In the genomic region with DNA sequence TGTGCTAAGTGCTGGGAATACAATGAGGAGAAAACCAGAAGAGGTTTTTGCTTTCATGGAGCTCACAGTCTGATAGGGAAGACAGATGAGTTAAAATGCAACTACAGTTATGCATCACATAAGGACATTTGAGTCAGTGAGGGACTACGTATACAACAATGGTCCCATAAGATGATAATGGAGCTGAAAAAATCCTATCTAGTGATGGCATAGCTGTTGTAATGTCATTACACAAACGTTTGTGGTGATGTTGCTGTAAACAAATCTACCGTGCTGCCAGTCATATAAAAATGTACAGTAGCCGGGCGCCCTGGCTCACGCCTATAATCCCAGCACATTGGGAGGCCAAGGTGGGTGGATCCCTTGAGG, we compare ENCODE assay signal across 15 cellular contexts.
DNase-seq lines count a peak whose midpoint lies in the region; ATAC-seq and TF ChIP-seq lines count a peak whose summit lies in the region.
"Had no signal": no experiment of that assay in that cellular context is flagged by ENCODE, and none has a peak within 500 bp of the region (broad histone marks: within the 10 kb centered on the region; RNA-seq: fewer than 3 reads in every experiment).

No MANE protein-coding gene starts in this region.

- no peaks in the 10 kb centered on the region for H3K36me3 Mint-ChIP-seq in naive thymus-derived CD8-positive, alpha-beta T cell
- H3K36me3 Mint-ChIP-seq: activated naive CD4-positive, alpha-beta T cell treated with anti-CD3 and anti-CD28 coated beads, Interleukin-2, amount 50 U/mL, for 24 hours had no signal

- peaks cover 0 to 2% (median 0%) of the 10 kb centered on the region in 4 donors for H3K4me1 Mint-ChIP-seq in naive thymus-derived CD8-positive, alpha-beta T cell
- H3K4me1 Mint-ChIP-seq: activated naive CD4-positive, alpha-beta T cell treated with anti-CD3 and anti-CD28 coated beads, Interleukin-2, amount 50 U/mL, for 24 hours had no signal

- intact Hi-C loops in uterus (cut with DNase I; ENCODE audit: low total_unique reads) = no loop called here

- no peak overlapping the region for H3K27ac Mint-ChIP-seq in naive thymus-derived CD8-positive, alpha-beta T cell
- H3K27ac Mint-ChIP-seq: activated naive CD4-positive, alpha-beta T cell treated with anti-CD3 and anti-CD28 coated beads, Interleukin-2, amount 50 U/mL, for 24 hours; stimulated activated naive CD8-positive, alpha-beta T cell treated with anti-CD3 and anti-CD28 coated beads, Interleukin-15, Interleukin-2, amounts not matched to agents 100 ng/mL and 50 ng/mL, for 24 hours had no signal

- POLR2A ChIA-PET in naive thymus-derived CD8-positive, alpha-beta T cell (lab: Charles Lee) = no interaction called here

- H3K4me3 ChIP-seq in Peyer's patch = no peak overlapping the region
- H3K4me3 ChIP-seq in uterus = no peak overlapping the region

- H3K36me3 ChIP-seq in Peyer's patch = no peaks in the 10 kb centered on the region
- H3K36me3 ChIP-seq in uterus = no peaks in the 10 kb centered on the region

- no peaks in the 10 kb centered on the region for H3K9me3 ChIP-seq in Peyer's patch
- H3K9me3 ChIP-seq in uterus = no peaks in the 10 kb centered on the region

- H3K27me3 ChIP-seq in Peyer's patch (no peaks in the 10 kb centered on the region), uterus (no peaks in the 10 kb centered on the region)

- H3K27ac ChIP-seq in Peyer's patch (peak overlapping the region in 1 of 4 donors; percentile 28), uterus (no peak overlapping the region)

- no peak for TF ChIP-seq CTCF in GM13977 (IDR thresholded peaks at IDR 0.05; ENCODE audit: extremely low read depth, insufficient read depth, missing control alignments)
- TF ChIP-seq CTCF in Peyer's patch (IDR thresholded peaks at IDR 0.05) = no peak
- TF ChIP-seq CTCF in uterus (IDR thresholded peaks at IDR 0.05) = no peak

- TF ChIP-seq POLR2A in Peyer's patch (IDR thresholded peaks at IDR 0.05) = no peak
- no peak for TF ChIP-seq POLR2A in uterus (IDR thresholded peaks at IDR 0.05)

- no peak overlapping the region for H3K4me3 Mint-ChIP-seq in naive thymus-derived CD8-positive, alpha-beta T cell
- H3K4me3 Mint-ChIP-seq: activated naive CD4-positive, alpha-beta T cell treated with anti-CD3 and anti-CD28 coated beads, Interleukin-2, amount 50 U/mL, for 24 hours; stimulated activated naive CD8-positive, alpha-beta T cell treated with anti-CD3 and anti-CD28 coated beads, Interleukin-15, Interleukin-2, amounts not matched to agents 100 ng/mL and 50 ng/mL, for 24 hours had no signal

- DNase-seq in GM13977 (ENCODE audit: low spot score) = peak; percentile 11
- DNase-seq in HT-29 (ENCODE audit: low spot score) = no peak
- DNase-seq in naive thymus-derived CD8-positive, alpha-beta T cell = no peak
- DNase-seq in Peyer's patch = no peak
- DNase-seq in uterus = no peak
- DNase-seq: AML-193; DMS79; KG1; NCI-H2107; stimulated activated CD4-positive, alpha-beta T cell treated with anti-CD3 and anti-CD28 coated beads, Interleukin-4, amount 100 ng/mL, for 24 hours had no signal

- in situ Hi-C loops in GM13977 (cut with MboI; ENCODE audit: low pct_unique_long_range_greater_than_20kb, low sequenced_read_pairs, unreplicated experiment) = no loop called here

- H3K27me3 Mint-ChIP-seq in naive thymus-derived CD8-positive, alpha-beta T cell = peaks cover 3 to 23% (median 6%) of the 10 kb centered on the region in 5 donors
- H3K27me3 Mint-ChIP-seq: activated naive CD4-positive, alpha-beta T cell treated with anti-CD3 and anti-CD28 coated beads, Interleukin-2, amount 50 U/mL, for 24 hours had no signal

- H3K9me3 Mint-ChIP-seq in naive thymus-derived CD8-positive, alpha-beta T cell = no peaks in the 10 kb centered on the region
- H3K9me3 Mint-ChIP-seq: activated naive CD4-positive, alpha-beta T cell treated with anti-CD3 and anti-CD28 coated beads, Interleukin-2, amount 50 U/mL, for 24 hours; stimulated activated naive CD8-positive, alpha-beta T cell treated with anti-CD3 and anti-CD28 coated beads, Interleukin-15, Interleukin-2, amounts not matched to agents 100 ng/mL and 50 ng/mL, for 24 hours had no signal

- peak; percentile 68 for ATAC-seq in GM19351 (IDR thresholded peaks at IDR 0.05; ENCODE audit: unreplicated experiment)
- ATAC-seq in HG02759 (IDR thresholded peaks at IDR 0.05; ENCODE audit: unreplicated experiment) = peak; percentile 44
- peak; percentile 65 for ATAC-seq in HG03442 (IDR thresholded peaks at IDR 0.05; ENCODE audit: unreplicated experiment)
- ATAC-seq in naive thymus-derived CD8-positive, alpha-beta T cell = no peak

- H3K4me1 ChIP-seq in Peyer's patch = peaks cover 0 to 23% (median 3%) of the 10 kb centered on the region in 4 donors
- H3K4me1 ChIP-seq in uterus = no peaks in the 10 kb centered on the region

Comparison
In these comparisons a context has a peak if more than half of its experiments do, and no peak if none do; other contexts are left out.
1. ATAC-seq: peak in GM19351 (single experiment), HG02759 (single experiment) and HG03442 (single experiment); none in naive thymus-derived CD8-positive, alpha-beta T cell (0 of 2).